ENCODE assay signal across 25 cellular contexts in genomic region chr2:7510353-7510752, GRCh38.
DNase-seq lines count a peak whose midpoint lies in the region; TF ChIP-seq lines count a peak whose summit lies in the region.
"Had no signal": no experiment of that assay in that cellular context is flagged by ENCODE, and none has a peak within 500 bp of the region (broad histone marks: within the 10 kb centered on the region; RNA-seq: fewer than 3 reads in every experiment).

No MANE protein-coding gene starts in this region.

- TF ChIP-seq CTCF in OCI-LY7 (conservative IDR thresholded peaks at IDR 0.05; ENCODE audit: low read length) = peak; percentile 46; the same call in 1 of the 2 replicates

- BruUV-seq in OCI-LY7 (replicated peaks; lab: Mats Ljungman, UMichigan) = no TSS peak

- peaks cover 5% of the 10 kb centered on the region for H3K4me1 ChIP-seq in OCI-LY7 (ENCODE audit: insufficient read depth, low read length, poor library complexity, severe bottlenecking)
- H3K4me1 ChIP-seq: prostate gland, upper lobe of right lung had no signal

- no peak overlapping the region for H3K4me2 ChIP-seq in OCI-LY7 (ENCODE audit: low read length)
- H3K4me2 ChIP-seq: smooth muscle cell had no signal

- H3K79me2 ChIP-seq in OCI-LY7 (ENCODE audit: insufficient read depth, low read depth, low read length) = no peaks in the 10 kb centered on the region

- H3K27ac ChIP-seq in OCI-LY7 (ENCODE audit: low read depth, low read length, poor library complexity, severe bottlenecking) = no peak overlapping the region
- H3K27ac ChIP-seq: cardiac muscle cell, prostate gland, upper lobe of right lung had no signal

- H3K9me2 ChIP-seq in OCI-LY7 (ENCODE audit: insufficient read depth, low read length) = no peaks in the 10 kb centered on the region

- CTCF ChIA-PET in OCI-LY7 (lab: Charles Lee; ENCODE audit: unreplicated experiment) = no interaction called here

- intact Hi-C loops in OCI-LY7 (cut with micrococcal nuclease; ENCODE audit: unreplicated experiment) = no loop called here

- POLR2A ChIA-PET in OCI-LY7 (lab: Charles Lee) = interaction anchor here (1.1 to 1.2 kb wide), 2 partner anchors 10 to 11 kb away, joined by 3 to 4 read pairs; no protein-coding TSS in a partner anchor

- H3K36me3 ChIP-seq in OCI-LY7 (ENCODE audit: insufficient read depth, low read length) = no peaks in the 10 kb centered on the region
- H3K36me3 ChIP-seq: cardiac muscle cell, prostate gland, upper lobe of right lung had no signal

- H4K20me1 ChIP-seq in OCI-LY7 (ENCODE audit: insufficient read depth, low read length) = no peaks in the 10 kb centered on the region

- DNase-seq in DMS53 (lab: John Stamatoyannopoulos, UW) = peak; percentile 16
- no peak for DNase-seq in DMS53 treated with DMSO at 0.1 percent for 48 hours (lab: John Stamatoyannopoulos, UW; ENCODE audit: unreplicated experiment)
- DNase-seq in HT1080 (ENCODE audit: low read depth) = peak; percentile 34
- no peak for DNase-seq in OCI-LY7 (ENCODE audit: low spot score)
- DNase-seq in kidney tubule cell (ENCODE audit: low spot score) = peak; percentile 7
- no peak for DNase-seq in hepatic stellate cell (ENCODE audit: low spot score)
- DNase-seq in NCI-H510A (lab: John Stamatoyannopoulos, UW) = no peak
- DNase-seq in HuH-7 (ENCODE audit: low spot score) = no peak
- DNase-seq: activated CD4-positive, alpha-beta T cell treated with anti-CD3 and anti-CD28 coated beads, Interleukin-2, amount 50 U/mL, for 4 hours; activated T-cell treated with anti-CD3 and anti-CD28 coated beads for 4 hours; amygdala; C1 segment of cervical spinal cord; DMS153; foreskin melanocyte; Kasumi-1; left colon; NCI-H1436; NCI-H345; SHP77 treated with DMSO at 0.1 percent for 48 hours; stimulated activated CD4-positive, alpha-beta T cell treated with anti-CD3 and anti-CD28 coated beads, Interleukin-4, amount 100 ng/mL, for 24 hours; T-helper 1 cell; upper lobe of right lung had no signal

- no peak overlapping the region for H3K4me3 ChIP-seq in OCI-LY7 (ENCODE audit: low read depth, low read length, poor library complexity, severe bottlenecking)
- H3K4me3 ChIP-seq: cardiac muscle cell, prostate gland, smooth muscle cell, upper lobe of right lung had no signal

- no peaks in the 10 kb centered on the region for H3K9me3 ChIP-seq in OCI-LY7 (ENCODE audit: low read length)
- H3K9me3 ChIP-seq: prostate gland, upper lobe of right lung had no signal

- no peak overlapping the region for H2AFZ ChIP-seq in OCI-LY7 (ENCODE audit: low read length)

Comparison
In these comparisons a context has a peak if more than half of its experiments do, and no peak if none do; other contexts are left out.
1. DNase-seq: peak in DMS53 (single experiment), HT1080 (single experiment) and kidney tubule cell (single experiment); none in DMS53 treated with DMSO at 0.1 percent for 48 hours (single experiment), OCI-LY7 (single experiment), hepatic stellate cell (single experiment), NCI-H510A (single experiment) and HuH-7 (single experiment).